Comparison of ENCODE assay signal across 8 cellular contexts in the genomic region with DNA sequence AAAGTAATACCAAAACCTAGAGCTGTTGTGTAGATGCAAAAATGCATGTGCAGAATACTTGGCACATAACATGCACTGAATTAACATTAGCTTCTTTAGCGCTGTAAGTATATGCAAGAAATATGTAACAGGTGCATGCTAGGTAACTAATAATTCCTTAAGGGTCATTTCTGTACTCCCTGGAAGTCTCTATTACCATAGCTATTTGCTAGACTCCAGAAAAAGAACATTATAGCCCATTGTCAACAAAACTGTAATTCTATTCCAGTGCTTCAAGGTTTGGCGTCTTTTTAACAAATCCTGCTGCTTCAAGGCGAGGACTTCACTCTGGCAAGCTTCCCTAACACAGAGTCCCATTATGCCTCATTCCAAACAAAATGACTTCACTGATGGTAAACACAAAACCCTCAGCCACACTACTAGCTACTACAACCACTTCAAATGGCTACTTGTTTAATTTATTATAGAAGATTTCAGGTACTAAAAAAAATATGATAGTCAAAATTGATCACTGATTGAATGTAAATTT. TPM values are rescaled to one million over a fixed set of nuclear protein-coding genes. Genes with fewer than 3 reads are reported as not detected.
A peak's percentile ranks its signal among the peaks of the same experiment; 100 is the strongest.
DNase-seq lines count a peak whose midpoint lies in the region; ATAC-seq and FAIRE-seq lines count a peak whose summit lies in the region.

No MANE protein-coding gene starts in this region.

- FAIRE-seq in urothelium cell line (lab: Jason Lieb, UNC): no peak

- DNase-seq in Ammon's horn (ENCODE audit: low spot score) (peak; percentile 43), M059J (ENCODE audit: low read depth) (peak; percentile 62), caudate nucleus (lab: John Stamatoyannopoulos, UW) (peak in 1 of 61 donors; percentile 1), urothelium cell line (ENCODE audit: low spot score) (no peak), KBM-7 (no peak)
- no peak for DNase-seq in stimulated activated CD4-positive, alpha-beta T cell treated with anti-CD3 and anti-CD28 coated beads, Interleukin-4, amount 100 ng/mL, for 24 hours

- H3K4me1 ChIP-seq in mucosa of stomach (ENCODE audit: control insufficient read depth, insufficient read depth, low read length): peaks cover 36% of the 10 kb centered on the region

- no peak overlapping the region for H3K4me3 ChIP-seq in mucosa of stomach (ENCODE audit: low read length)

- H3K36me3 ChIP-seq in mucosa of stomach (ENCODE audit: control insufficient read depth, insufficient read depth, low read length): no peaks in the 10 kb centered on the region

- no peak for ATAC-seq in HG03025 (IDR thresholded peaks at IDR 0.05; ENCODE audit: low FRiP score, unreplicated experiment)

- in situ Hi-C loops in KBM-7 (cut with MboI; ENCODE audit: low pct_unique_long_range_greater_than_20kb, low sequenced_read_pairs): no loop called here

- peak overlapping the region; percentile 8 for H3K9ac ChIP-seq in mucosa of stomach (ENCODE audit: low read length)

- H3K27ac ChIP-seq in caudate nucleus (ENCODE audit: low read depth, low read length): peak overlapping the region; percentile 53

- H3K9me3 ChIP-seq in mucosa of stomach (ENCODE audit: control insufficient read depth, low read length): no peaks in the 10 kb centered on the region

- H3K27me3 ChIP-seq in mucosa of stomach (ENCODE audit: control insufficient read depth, insufficient read depth, low read length): no peaks in the 10 kb centered on the region

RNA-seq across cellular contexts. Expression of gene ELF1, which starts 32.7 kb away (rescaled TPM):
- total RNA-seq in M059J (2014; rRNA removed; shearing (Covaris generic)): 18.9 and 26.6 TPM in 2 replicates

Comparison
In these comparisons a context has a peak if more than half of its experiments do, and no peak if none do; other contexts are left out.
1. DNase-seq: peak in Ammon's horn (single experiment) and M059J (single experiment); none in urothelium cell line (single experiment), stimulated activated CD4-positive, alpha-beta T cell treated with anti-CD3 and anti-CD28 coated beads, Interleukin-4, amount 100 ng/mL, for 24 hours (single experiment) and KBM-7 (single experiment).